In the genomic region with DNA sequence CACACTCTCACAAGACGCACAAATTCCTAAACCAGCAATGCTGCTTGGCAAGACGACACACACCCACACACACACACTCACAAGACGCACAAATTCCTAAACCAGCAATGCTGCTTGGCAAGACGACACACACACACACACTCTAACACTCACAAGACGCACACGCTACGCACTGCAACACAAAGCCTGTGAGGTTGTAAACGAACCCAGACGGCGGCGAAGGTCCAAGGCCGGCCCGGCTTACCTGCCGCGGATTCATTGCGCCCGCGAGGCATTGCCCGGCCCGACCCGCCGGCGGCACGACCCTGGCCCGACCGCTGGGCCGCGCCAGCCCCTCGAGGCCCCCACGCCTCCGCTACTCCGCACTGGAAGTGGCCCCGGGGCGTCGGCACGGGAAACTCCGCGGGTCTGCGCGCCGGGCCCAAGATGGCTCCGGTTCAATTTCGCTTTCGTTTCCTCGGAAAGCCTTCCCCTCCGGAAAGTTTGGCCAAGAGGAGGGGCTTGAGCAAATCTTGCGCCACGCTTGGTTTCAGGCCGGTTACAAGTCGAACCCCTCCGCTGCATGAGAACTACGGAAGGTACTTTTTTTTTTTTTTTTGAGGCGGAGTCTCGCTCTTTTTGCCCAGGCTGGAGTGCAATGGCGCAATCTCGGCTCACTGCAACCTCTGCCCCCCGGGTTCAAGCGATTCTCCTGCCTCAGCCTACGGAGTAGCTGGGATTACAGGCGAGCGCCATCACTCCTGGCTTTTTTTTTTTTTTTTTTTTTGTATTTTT, we compare ENCODE assay signal across 8 cellular contexts. TPM values are rescaled to one million over a fixed set of nuclear protein-coding genes. Genes with fewer than 3 reads are reported as not detected.
DNase-seq lines count a peak whose midpoint lies in the region; ATAC-seq, FAIRE-seq and TF ChIP-seq lines count a peak whose summit lies in the region.

A gene with protein sequence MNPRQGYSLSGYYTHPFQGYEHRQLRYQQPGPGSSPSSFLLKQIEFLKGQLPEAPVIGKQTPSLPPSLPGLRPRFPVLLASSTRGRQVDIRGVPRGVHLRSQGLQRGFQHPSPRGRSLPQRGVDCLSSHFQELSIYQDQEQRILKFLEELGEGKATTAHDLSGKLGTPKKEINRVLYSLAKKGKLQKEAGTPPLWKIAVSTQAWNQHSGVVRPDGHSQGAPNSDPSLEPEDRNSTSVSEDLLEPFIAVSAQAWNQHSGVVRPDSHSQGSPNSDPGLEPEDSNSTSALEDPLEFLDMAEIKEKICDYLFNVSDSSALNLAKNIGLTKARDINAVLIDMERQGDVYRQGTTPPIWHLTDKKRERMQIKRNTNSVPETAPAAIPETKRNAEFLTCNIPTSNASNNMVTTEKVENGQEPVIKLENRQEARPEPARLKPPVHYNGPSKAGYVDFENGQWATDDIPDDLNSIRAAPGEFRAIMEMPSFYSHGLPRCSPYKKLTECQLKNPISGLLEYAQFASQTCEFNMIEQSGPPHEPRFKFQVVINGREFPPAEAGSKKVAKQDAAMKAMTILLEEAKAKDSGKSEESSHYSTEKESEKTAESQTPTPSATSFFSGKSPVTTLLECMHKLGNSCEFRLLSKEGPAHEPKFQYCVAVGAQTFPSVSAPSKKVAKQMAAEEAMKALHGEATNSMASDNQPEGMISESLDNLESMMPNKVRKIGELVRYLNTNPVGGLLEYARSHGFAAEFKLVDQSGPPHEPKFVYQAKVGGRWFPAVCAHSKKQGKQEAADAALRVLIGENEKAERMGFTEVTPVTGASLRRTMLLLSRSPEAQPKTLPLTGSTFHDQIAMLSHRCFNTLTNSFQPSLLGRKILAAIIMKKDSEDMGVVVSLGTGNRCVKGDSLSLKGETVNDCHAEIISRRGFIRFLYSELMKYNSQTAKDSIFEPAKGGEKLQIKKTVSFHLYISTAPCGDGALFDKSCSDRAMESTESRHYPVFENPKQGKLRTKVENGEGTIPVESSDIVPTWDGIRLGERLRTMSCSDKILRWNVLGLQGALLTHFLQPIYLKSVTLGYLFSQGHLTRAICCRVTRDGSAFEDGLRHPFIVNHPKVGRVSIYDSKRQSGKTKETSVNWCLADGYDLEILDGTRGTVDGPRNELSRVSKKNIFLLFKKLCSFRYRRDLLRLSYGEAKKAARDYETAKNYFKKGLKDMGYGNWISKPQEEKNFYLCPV (minus strand): TSS at position 439 of the 774 bp plus-strand sequence. CDS start 180 bp downstream, at position 259.

- peak; percentile 33; the same call in 1 of the 2 replicates for TF ChIP-seq POLR2A in K562 (conservative IDR thresholded peaks at IDR 0.05)

- peak within 1 kb of the TSS; percentile 87 for H2AFZ ChIP-seq in K562 (ENCODE audit: low read depth, low read length)

- H3K36me3 ChIP-seq in K562 (ENCODE audit: control insufficient read depth, insufficient read depth, low read length) = peaks cover 20% of the 10 kb centered on the region; the same call in 2 of the 3 replicates

- TF ChIP-seq EP300 in K562 (IDR thresholded peaks at IDR 0.05; ENCODE audit: low read length) = 0 out of 2 replicates have a peak, but pooled peaks have one; percentile 24

- no peaks in the 10 kb centered on the region for H3K27me3 ChIP-seq in K562 (ENCODE audit: control insufficient read depth in 2 of 2, insufficient read depth in 2 of 2, low read length in 2 of 2)

- FAIRE-seq in TTC549 (lab: Jason Lieb, UNC) = peak; percentile 81
- peak; percentile 88 for FAIRE-seq in K562 (lab: Jason Lieb, UNC)

- CTCF ChIA-PET in K562 (lab: Yijun Ruan, JAX; ENCODE audit: low intra/inter-chr PET ratio) = interaction anchor here (0.7 kb wide), 1 partner anchor 13 kb away, joined by 4 read pairs; no protein-coding TSS in a partner anchor

- peaks cover 8 to 26% of the 10 kb centered on the region in 2 experiments for H3K4me1 ChIP-seq in K562 (replicated peaks in 1 of 2; ENCODE audit: control insufficient read depth in 2 of 2, insufficient read depth in 2 of 2, low read length in 2 of 2)

- H3K9me3 ChIP-seq in K562 (replicated peaks; ENCODE audit: control insufficient read depth, insufficient read depth, low read depth, low read length) = no peaks in the 10 kb centered on the region

- ATAC-seq in GM18498 (IDR thresholded peaks at IDR 0.05; ENCODE audit: unreplicated experiment) = peak; percentile 78
- ATAC-seq in HG02938 (IDR thresholded peaks at IDR 0.05; ENCODE audit: unreplicated experiment) = peak; percentile 57
- ATAC-seq in K562 = peak; percentile 89

- DNase-seq in NCI-H2029 (lab: John Stamatoyannopoulos, UW) = peak; percentile 83
- peak; percentile 70 to 85 (median 74) for DNase-seq in K562 (ENCODE audit: extremely low read depth in 1 of 4, low spot score in 3 of 4)
- peak; percentile 95 for DNase-seq in skeletal muscle cell (ENCODE audit: low read depth)
- no peak for DNase-seq in cerebellar nuclear complex (lab: John Stamatoyannopoulos, UW)

- H3K4me3 ChIP-seq in K562 (peak within 1 kb of the TSS; percentile 81), iPS-11a (ENCODE audit: low read depth, low read length) (peak within 1 kb of the TSS; percentile 96), skeletal muscle cell (ENCODE audit: low read depth, low read length) (peak within 1 kb of the TSS; percentile 60)

- peaks cover 77% of the 10 kb centered on the region for H3K79me2 ChIP-seq in K562 (ENCODE audit: control insufficient read depth, insufficient read depth, low read length)

- BruUV-seq in K562 (replicated peaks; lab: Mats Ljungman, UMichigan) = no TSS peak

- in situ Hi-C loops in K562 (cut with MboI) = no loop called here

- POLR2A ChIA-PET in K562 (lab: Yijun Ruan, JAX) = interaction anchor here (0.7 to 2.3 kb wide), 5 partner anchors 13 to 1223 kb away, joined by 3 to 9 read pairs (median 5); no protein-coding TSS in a partner anchor

- TF ChIP-seq RAD21 in K562 (CRISPR knock-in tag; conservative IDR thresholded peaks at IDR 0.05 in 1 of 2, IDR thresholded peaks at IDR 0.05 in 1 of 2) = no peak

- H3K9me1 ChIP-seq in K562 (ENCODE audit: control insufficient read depth, insufficient read depth, low read length) = peaks cover 3% of the 10 kb centered on the region

- 1% methylated on average over 38 of the region's 61 CpGs for WGBS in K562 (ENCODE audit: insufficient coverage, low coverage, missing lambda C conversion rate)

- peak within 1 kb of the TSS; percentile 85 to 98 for H3K9ac ChIP-seq in K562 (ENCODE audit: insufficient read depth in 1 of 2, low read depth in 2 of 2, low read length in 2 of 2)

- no peak for TF ChIP-seq CTCF in K562 (IDR thresholded peaks at IDR 0.05 in 2 of 3, conservative IDR thresholded peaks at IDR 0.05 in 1 of 3; ENCODE audit: insufficient read depth in 2 of 3, low read depth in 1 of 3, low read length in 3 of 3)

- peak within 1 kb of the TSS; percentile 99 for H3K4me2 ChIP-seq in K562 (ENCODE audit: insufficient read depth, low read length)

- peaks cover 24% of the 10 kb centered on the region; the same call in 1 of the 2 replicates for H4K20me1 ChIP-seq in K562 (replicated peaks; ENCODE audit: control insufficient read depth, insufficient read depth, low read length)

- intact Hi-C loops in K562 (cut with micrococcal nuclease) = loop anchor here (2.0 kb wide), 1 partner anchor 19 kb away; no protein-coding TSS in a partner anchor

- peak within 1 kb of the TSS; percentile 91 for H3K27ac ChIP-seq in K562 (ENCODE audit: extremely low read depth, low read depth, low read length)

TF ChIP-seq in K562, 482 proteins besides CTCF, POLR2A, EP300 and RAD21 (continues in another document):
- TF ChIP-seq GATA2 (CRISPR knock-in tag; IDR thresholded peaks at IDR 0.05) = no peak
- 0 out of 4 replicates have a peak, but pooled peaks of 1 of the 2 experiments have one; percentile 49 for TF ChIP-seq FOXA3 (CRISPR knock-in tag; conservative IDR thresholded peaks at IDR 0.05 in 1 of 2, IDR thresholded peaks at IDR 0.05 in 1 of 2)
- no peak for TF ChIP-seq LCOR (CRISPR knock-in tag; IDR thresholded peaks at IDR 0.05)
- no peak for TF ChIP-seq FOXK2 (conservative IDR thresholded peaks at IDR 0.05 in 1 of 2, IDR thresholded peaks at IDR 0.05 in 1 of 2; ENCODE audit: low read depth in 2 of 2)
- TF ChIP-seq, protein P1, sequence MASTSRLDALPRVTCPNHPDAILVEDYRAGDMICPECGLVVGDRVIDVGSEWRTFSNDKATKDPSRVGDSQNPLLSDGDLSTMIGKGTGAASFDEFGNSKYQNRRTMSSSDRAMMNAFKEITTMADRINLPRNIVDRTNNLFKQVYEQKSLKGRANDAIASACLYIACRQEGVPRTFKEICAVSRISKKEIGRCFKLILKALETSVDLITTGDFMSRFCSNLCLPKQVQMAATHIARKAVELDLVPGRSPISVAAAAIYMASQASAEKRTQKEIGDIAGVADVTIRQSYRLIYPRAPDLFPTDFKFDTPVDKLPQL (IDR thresholded peaks at IDR 0.05; ENCODE audit: extremely low read depth, insufficient read length) = no peak
- TF ChIP-seq ZNF77 (CRISPR knock-in tag; IDR thresholded peaks at IDR 0.05) = no peak
- TF ChIP-seq, protein P2, sequence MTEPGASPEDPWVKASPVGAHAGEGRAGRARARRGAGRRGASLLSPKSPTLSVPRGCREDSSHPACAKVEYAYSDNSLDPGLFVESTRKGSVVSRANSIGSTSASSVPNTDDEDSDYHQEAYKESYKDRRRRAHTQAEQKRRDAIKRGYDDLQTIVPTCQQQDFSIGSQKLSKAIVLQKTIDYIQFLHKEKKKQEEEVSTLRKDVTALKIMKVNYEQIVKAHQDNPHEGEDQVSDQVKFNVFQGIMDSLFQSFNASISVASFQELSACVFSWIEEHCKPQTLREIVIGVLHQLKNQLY (CRISPR knock-in tag; conservative IDR thresholded peaks at IDR 0.05) = no peak
- no peak; the same call in 1 of the 2 replicates for TF ChIP-seq ESRRA (IDR thresholded peaks at IDR 0.05; ENCODE audit: borderline replicate concordance, low read depth)
- TF ChIP-seq CBX5 (IDR thresholded peaks at IDR 0.05; ENCODE audit: borderline replicate concordance, low read depth) = no peak

RNA-seq across cellular contexts. Expression of the gene that starts here (rescaled TPM):
- 167 and 223 TPM in 2 replicates for total RNA-seq in K562 (2011; cell fraction: chromatin; rRNA removed; ENCODE audit: low replicate concordance)
- 128 and 132 TPM in 2 replicates for total RNA-seq in K562 (2011; cell fraction: nucleolus; rRNA removed)
- 127 and 128 TPM in 2 replicates for total RNA-seq in K562 (2011; cell fraction: nucleoplasm; rRNA removed)
- total RNA-seq in K562 (2014; rRNA removed) = 48.0 and 53.6 TPM in 2 replicates
- 60.2 and 63.6 TPM in 2 replicates for total RNA-seq in K562 (2014; rRNA removed; fragmentation: Illumina TruSeq; extraction: Trizol)
- total RNA-seq in K562 (2015; rRNA removed; fragmentation: Illumina TruSeq; extraction: Trizol) = 66.2 and 68.0 TPM in 2 replicates
- 94.2 and 96.9 TPM in 2 replicates for total RNA-seq in K562 (2021)
- 117 and 123 TPM in 2 replicates for polyA plus RNA-seq in K562 (2011; rRNA removed)
- polyA plus RNA-seq in K562 (2011; cell fraction: cytosol; rRNA removed) = 62.0 and 83.9 TPM in 2 replicates
- polyA plus RNA-seq in K562 (2011; cell fraction: nucleus; rRNA removed) = 176 and 229 TPM in 2 replicates
- 45.6 and 52.9 TPM in 2 replicates for polyA plus RNA-seq in K562 (2012)
- polyA plus RNA-seq in K562 (2014; fragmentation: Illumina TruSeq; extraction: Trizol) = 67.0 and 75.9 TPM in 2 replicates
- polyA plus RNA-seq in K562 (2014; fragmentation: Nextera tagmentation; extraction: Ambion mirVana) = 10 to 100 TPM; 30.1 to 41.2 TPM
- polyA plus RNA-seq in K562 (2014; rRNA removed) = 46.3 and 51.3 TPM in 2 replicates
- polyA minus RNA-seq in K562 (2011; rRNA and poly(A)+ RNA removed) = 157 and 202 TPM in 2 replicates
- polyA minus RNA-seq in K562 (2011; cell fraction: cytosol; rRNA and poly(A)+ RNA removed) = 61.0 and 68.0 TPM in 2 replicates
- polyA minus RNA-seq in K562 (2011; cell fraction: nucleus; rRNA and poly(A)+ RNA removed) = 58.7 and 108 TPM in 2 replicates

Comparison
In these comparisons a context has a peak if more than half of its experiments do, and no peak if none do; other contexts are left out.
1. DNase-seq: peak in NCI-H2029 (single experiment), K562 (4 of 4) and skeletal muscle cell (single experiment); none in cerebellar nuclear complex (0 of 2).
2. Peak in every context shown above with its lines, with median percentiles within 50 percentile points of each other: ATAC-seq and H3K4me3 ChIP-seq.